In the genomic region with DNA sequence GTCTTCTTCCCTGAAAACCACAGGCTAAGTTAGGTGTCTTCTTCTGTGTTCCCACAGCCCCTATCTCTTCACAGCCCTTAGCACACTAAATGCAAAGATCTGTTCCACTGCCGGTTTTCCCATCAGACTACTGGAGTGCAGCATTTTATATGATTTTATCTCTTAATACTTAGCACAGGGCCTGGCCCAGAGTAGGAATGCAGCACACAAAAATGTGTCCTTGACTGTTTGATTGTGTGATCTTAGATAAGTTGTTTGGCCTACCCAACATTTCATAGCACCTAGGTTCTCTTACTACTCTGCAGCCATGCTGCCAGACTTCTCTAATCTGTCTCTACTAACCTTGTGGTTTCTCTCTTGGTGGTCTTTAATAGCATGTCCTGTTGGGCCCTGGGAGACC, we compare ENCODE assay signal across 17 cellular contexts.
"Had no signal": no experiment of that assay in that cellular context is flagged by ENCODE, and none has a peak within 500 bp of the region (broad histone marks: within the 10 kb centered on the region; RNA-seq: fewer than 3 reads in every experiment).

No MANE protein-coding gene starts in this region.

- H3K27me3 ChIP-seq: hepatocyte, pancreas, right lobe of liver, testis had no signal

- H3K4me3 Mint-ChIP-seq: activated CD4-positive, alpha-beta T cell treated with anti-CD3 and anti-CD28 coated beads, Interleukin-2, amount 10 ng/mL, durations not matched to agents 7 days and 5 days; activated CD8-positive, alpha-beta T cell treated with anti-CD3 and anti-CD28 coated beads, Interleukin-2, amount 10 ng/mL, durations not matched to agents 7 days and 5 days; activated naive CD8-positive, alpha-beta T cell; endodermal cell; type B pancreatic cell had no signal

- H3K27ac ChIP-seq: dorsolateral prefrontal cortex, epithelial cell of prostate, hepatocyte, pancreas, right lobe of liver, testis had no signal

- H3K9me3 ChIP-seq: pancreas, right lobe of liver, testis had no signal

- H3K36me3 ChIP-seq: pancreas, right lobe of liver had no signal

- H3K27ac Mint-ChIP-seq: activated CD4-positive, alpha-beta T cell treated with anti-CD3 and anti-CD28 coated beads, Interleukin-2, amount 10 ng/mL, durations not matched to agents 7 days and 5 days; activated CD8-positive, alpha-beta T cell treated with anti-CD3 and anti-CD28 coated beads, Interleukin-2, amount 10 ng/mL, durations not matched to agents 7 days and 5 days; activated naive CD8-positive, alpha-beta T cell; endodermal cell; type B pancreatic cell had no signal

- H3K27me3 Mint-ChIP-seq: activated CD4-positive, alpha-beta T cell treated with anti-CD3 and anti-CD28 coated beads, Interleukin-2, amount 10 ng/mL, durations not matched to agents 7 days and 5 days; activated naive CD8-positive, alpha-beta T cell; type B pancreatic cell had no signal

- H3K4me3 ChIP-seq: dorsolateral prefrontal cortex, hepatocyte, pancreas, right lobe of liver, smooth muscle cell, testis had no signal

- H3K4me1 Mint-ChIP-seq: endodermal cell had no signal

- DNase-seq: activated CD4-positive, alpha-beta T cell treated with anti-CD3 and anti-CD28 coated beads, Interleukin-2, amount 10 ng/mL, durations not matched to agents 7 days and 5 days; activated CD8-positive, alpha-beta T cell treated with anti-CD3 and anti-CD28 coated beads, Interleukin-2, amount 10 ng/mL, durations not matched to agents 7 days and 5 days; activated gamma-delta T cell; amygdala; dorsolateral prefrontal cortex; endodermal cell; foreskin fibroblast; pancreas; right lobe of liver; stimulated activated CD4-positive, alpha-beta T cell treated with anti-CD3 and anti-CD28 coated beads, Interleukin-4, amount 100 ng/mL, for 1 hour; T1000; testis had no signal

- ATAC-seq: activated CD8-positive, alpha-beta T cell treated with anti-CD3 and anti-CD28 coated beads, Interleukin-2, amount 10 ng/mL, durations not matched to agents 7 days and 5 days; right lobe of liver had no signal
